ENCODE assay signal across 8 cellular contexts in genomic region chr15:90351479-90352108, GRCh38. TPM values are rescaled to one million over a fixed set of nuclear protein-coding genes. Genes with fewer than 3 reads are reported as not detected.
DNase-seq lines count a peak whose midpoint lies in the region; ATAC-seq and TF ChIP-seq lines count a peak whose summit lies in the region.

No MANE protein-coding gene starts in this region.

- ATAC-seq in GM21515 (IDR thresholded peaks at IDR 0.05; ENCODE audit: unreplicated experiment) (peak; percentile 13), GM21447 (IDR thresholded peaks at IDR 0.05; ENCODE audit: unreplicated experiment) (no peak)

- H3K79me2 ChIP-seq in Loucy (ENCODE audit: insufficient read depth, low read length), result no peaks in the 10 kb centered on the region

- no peaks in the 10 kb centered on the region for H3K36me3 ChIP-seq in Loucy (ENCODE audit: insufficient read depth, low read length)

- in situ Hi-C loops in ACHN (cut with HindIII; ENCODE audit: low pct_ligation_motif_present, low pct_unique_long_range_greater_than_20kb, low sequenced_read_pairs), result no loop called here

- peak overlapping the region; percentile 87 for H3K4me2 ChIP-seq in Loucy (ENCODE audit: low read depth, low read length, poor library complexity, severe bottlenecking)

- peaks cover 11% of the 10 kb centered on the region for H3K4me1 ChIP-seq in Loucy (ENCODE audit: insufficient read depth, low read length, poor library complexity, severe bottlenecking)
- peaks cover 15% of the 10 kb centered on the region for H3K4me1 ChIP-seq in mononuclear cell (ENCODE audit: insufficient read depth, low read length)

- no peaks in the 10 kb centered on the region for H3F3A ChIP-seq in Loucy (ENCODE audit: low read depth)

- H2AFZ ChIP-seq in Loucy (ENCODE audit: low read length), result peak overlapping the region; percentile 88

- H3K9me3 ChIP-seq in Loucy (ENCODE audit: insufficient read depth, low read depth, low read length), result no peaks in the 10 kb centered on the region
- H3K9me3 ChIP-seq in mononuclear cell (ENCODE audit: low read depth, low read length), result no peaks in the 10 kb centered on the region

- H3K9ac ChIP-seq in Loucy (ENCODE audit: low read depth, low read length, poor library complexity, severe bottlenecking), result peak overlapping the region; percentile 66

- no peak for TF ChIP-seq CTCF in Loucy (conservative IDR thresholded peaks at IDR 0.05; ENCODE audit: low read length)

- no peaks in the 10 kb centered on the region for H4K20me1 ChIP-seq in Loucy (ENCODE audit: insufficient read depth, low read length, poor library complexity, severe bottlenecking)

- H3K9me2 ChIP-seq in Loucy (replicated peaks; ENCODE audit: low read depth, low read length), result no peaks in the 10 kb centered on the region

- H3K27me3 ChIP-seq in Loucy (ENCODE audit: insufficient read depth, low read length, poor library complexity, severe bottlenecking) (no peaks in the 10 kb centered on the region), mononuclear cell (ENCODE audit: insufficient read depth, low read length) (no peaks in the 10 kb centered on the region)

- DNase-seq in cerebellum (ENCODE audit: low spot score) (peak; percentile 62), AG08395 (ENCODE audit: low spot score) (no peak), OCI-M2 (lab: John Stamatoyannopoulos, UW; ENCODE audit: unreplicated experiment) (no peak), ACHN (no peak)

- H3K4me3 ChIP-seq in Loucy (ENCODE audit: low read length, poor library complexity, severe bottlenecking) (peak overlapping the region; percentile 75), mononuclear cell (ENCODE audit: low read length) (peak overlapping the region; percentile 61)

RNA-seq across cellular contexts. Expression of gene ZNF774, which starts 0.5 kb away (rescaled TPM):
- total RNA-seq in cerebellum (6.1 TPM), mononuclear cell (under 0.01 TPM)

RNA-seq across cellular contexts. Expression of gene IQGAP1, which starts 36.4 kb away (rescaled TPM):
- total RNA-seq in cerebellum, result 59.6 TPM
- total RNA-seq in mononuclear cell, result 116 TPM
